ENCODE assay signal across 23 cellular contexts in the genomic region with DNA sequence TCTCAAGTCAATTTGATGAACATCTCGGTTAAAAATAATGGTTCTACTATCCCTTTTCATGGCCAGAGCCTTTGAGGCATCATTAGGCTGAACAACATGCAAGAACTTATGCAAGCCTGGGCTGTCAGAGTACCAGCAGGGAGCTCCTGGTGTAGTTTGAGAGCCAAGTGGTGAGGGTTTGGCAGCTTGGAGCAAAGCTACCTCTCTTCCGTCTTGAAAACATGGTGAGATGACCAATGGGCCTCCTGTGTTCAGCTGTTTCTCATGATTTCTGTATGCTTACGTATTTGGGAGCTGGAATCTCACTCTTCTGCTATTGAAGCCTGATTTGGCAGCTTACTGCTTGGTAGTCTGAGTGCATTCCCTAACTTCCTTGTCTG.
A peak's percentile ranks its signal among the peaks of the same experiment; 100 is the strongest.
DNase-seq lines count a peak whose midpoint lies in the region; ATAC-seq, FAIRE-seq and TF ChIP-seq lines count a peak whose summit lies in the region.
"Had no signal": no experiment of that assay in that cellular context is flagged by ENCODE, and none has a peak within 500 bp of the region (broad histone marks: within the 10 kb centered on the region; RNA-seq: fewer than 3 reads in every experiment).

No MANE protein-coding gene starts in this region.

- no peak for TF ChIP-seq CTCF in HepG2 (CRISPR knock-in tag; IDR thresholded peaks at IDR 0.05)
- TF ChIP-seq CTCF in right lobe of liver (IDR thresholded peaks at IDR 0.05): no peak
- no peak for TF ChIP-seq CTCF in CD8-positive, alpha-beta T cell (IDR thresholded peaks at IDR 0.05)
- no peak for TF ChIP-seq CTCF in CD4-positive, alpha-beta T cell (IDR thresholded peaks at IDR 0.05)

- H4K5ac ChIP-seq in mesendoderm (ENCODE audit: low read length): no peak overlapping the region

- no peaks in the 10 kb centered on the region for H3K36me3 Mint-ChIP-seq in CD8-positive, alpha-beta T cell
- no peaks in the 10 kb centered on the region for H3K36me3 Mint-ChIP-seq in CD4-positive, alpha-beta T cell (ENCODE audit: low read depth)

- H3K27me3 ChIP-seq in HepG2 (ENCODE audit: control insufficient read depth in 1 of 2, insufficient read depth in 2 of 2, low read length in 2 of 2) (no peaks in the 10 kb centered on the region), right lobe of liver (no peaks in the 10 kb centered on the region), mesendoderm (ENCODE audit: insufficient read depth, low read length, poor library complexity) (no peaks in the 10 kb centered on the region)
- no peaks in the 10 kb centered on the region for H3K27me3 ChIP-seq in CD8-positive, alpha-beta T cell (ENCODE audit: insufficient read depth, low read length)
- peaks cover 9% of the 10 kb centered on the region for H3K27me3 ChIP-seq in CD4-positive, alpha-beta T cell (ENCODE audit: control insufficient read depth, insufficient read depth, low read length)
- H3K27me3 ChIP-seq: sigmoid colon, tibial nerve had no signal

- H3K4me3 ChIP-seq in HepG2 (replicated peaks in 1 of 3; ENCODE audit: insufficient read depth in 1 of 3, low read depth in 2 of 3, low read length in 3 of 3): no peak overlapping the region
- no peak overlapping the region for H3K4me3 ChIP-seq in right lobe of liver
- no peak overlapping the region for H3K4me3 ChIP-seq in mesendoderm (ENCODE audit: low read length)
- no peak overlapping the region for H3K4me3 ChIP-seq in CD8-positive, alpha-beta T cell (ENCODE audit: low read depth, low read length)
- H3K4me3 ChIP-seq: sigmoid colon, tibial nerve had no signal

- H3K79me1 ChIP-seq in mesendoderm (ENCODE audit: low read length): no peaks in the 10 kb centered on the region

- DNase-seq in HepG2 (ENCODE audit: low spot score) (no peak), right lobe of liver (no peak), fibroblast of peridontal ligament (ENCODE audit: extremely low read depth) (peak; percentile 14), mesendoderm (peak; percentile 62), DMS 273 (lab: John Stamatoyannopoulos, UW; ENCODE audit: unreplicated experiment) (no peak), SHP77 (lab: John Stamatoyannopoulos, UW) (no peak)
- no peak for DNase-seq in CD8-positive, alpha-beta T cell
- no peak for DNase-seq in CD4-positive, alpha-beta T cell
- DNase-seq: activated CD4-positive, alpha-beta T cell treated with anti-CD3 and anti-CD28 coated beads, Interleukin-2, amount 10 ng/mL, durations not matched to agents 24 days and 14 days; activated gamma-delta T cell treated with Interleukin-2 at 50 U/mL for 16 hours; Calu3; NCI-H146; NCI-H2171 treated with DMSO at 0.1 percent for 48 hours; NCI-H69; occipital lobe; sigmoid colon; T-helper 1 cell had no signal

- no peaks in the 10 kb centered on the region for H3K36me3 ChIP-seq in HepG2 (replicated peaks in 1 of 2; ENCODE audit: control insufficient read depth in 1 of 2, insufficient read depth in 2 of 2, low read length in 2 of 2)
- no peaks in the 10 kb centered on the region for H3K36me3 ChIP-seq in right lobe of liver
- no peaks in the 10 kb centered on the region for H3K36me3 ChIP-seq in mesendoderm (ENCODE audit: control insufficient read depth, insufficient read depth, low read length)
- H3K36me3 ChIP-seq in CD8-positive, alpha-beta T cell (ENCODE audit: insufficient read depth, low read length): no peaks in the 10 kb centered on the region
- H3K36me3 ChIP-seq: sigmoid colon, tibial nerve had no signal

- H3K4ac ChIP-seq in mesendoderm (ENCODE audit: low read depth, low read length): no peak overlapping the region

- in situ Hi-C loops in HepG2 (cut with HindIII; ENCODE audit: extremely low pct_ligation_motif_present, low pct_unique_long_range_greater_than_20kb): no loop called here

- H2AK5ac ChIP-seq in mesendoderm (ENCODE audit: low read length): no peak overlapping the region

- no TSS peak for BruUV-seq in HepG2 (replicated peaks; lab: Mats Ljungman, UMichigan)

- H2BK5ac ChIP-seq in mesendoderm (ENCODE audit: low read length): no peak overlapping the region

- no peak for FAIRE-seq in HepG2 (lab: Jason Lieb, UNC)
- FAIRE-seq: endometrium, frontal cortex, HTR-8/SVneo had no signal

- H3K9ac ChIP-seq in HepG2 (ENCODE audit: insufficient read depth, low read depth, low read length) (no peak overlapping the region), mesendoderm (ENCODE audit: low read length) (no peak overlapping the region)

- TF ChIP-seq POLR2A in HepG2 (IDR thresholded peaks at IDR 0.05; ENCODE audit: insufficient read depth in 1 of 2, low read depth in 2 of 2, low read length in 2 of 2) (no peak), right lobe of liver (IDR thresholded peaks at IDR 0.05) (no peak)

- TF ChIP-seq EP300 in HepG2 (IDR thresholded peaks at IDR 0.05; ENCODE audit: low read depth in 2 of 2, low read length in 2 of 2): no peak
- no peak for TF ChIP-seq EP300 in HepG2 (CRISPR knock-in tag; IDR thresholded peaks at IDR 0.05; ENCODE audit: borderline replicate concordance)

- POLR2A ChIA-PET in HepG2 (lab: Yijun Ruan, JAX): interaction anchor here (1.2 to 3.3 kb wide), 2 partner anchors 11 to 39 kb away, joined by 7 to 32 read pairs; no protein-coding TSS in a partner anchor
- POLR2A ChIA-PET in CD8-positive, alpha-beta T cell (lab: Charles Lee): interaction anchor here (0.8 kb wide), 1 partner anchor 8 kb away, joined by 5 read pairs; no protein-coding TSS in a partner anchor
- POLR2A ChIA-PET in CD4-positive, alpha-beta T cell (lab: Charles Lee): no interaction called here

- CTCF ChIA-PET in HepG2 (lab: Yijun Ruan, JAX; ENCODE audit: low intra/inter-chr PET ratio, low total read pairs): no interaction called here
- CTCF ChIA-PET in CD8-positive, alpha-beta T cell (lab: Charles Lee): no interaction called here
- CTCF ChIA-PET in CD4-positive, alpha-beta T cell (lab: Charles Lee): no interaction called here

- no peak overlapping the region for H2BK15ac ChIP-seq in mesendoderm (replicated peaks; ENCODE audit: low read depth)

- intact Hi-C loops in HepG2 (cut with micrococcal nuclease; ENCODE audit: unreplicated experiment) (no loop called here), right lobe of liver (cut with DNase I) (no loop called here)
- intact Hi-C loops in CD8-positive, alpha-beta T cell (cut with DNase I, micrococcal nuclease): no loop called here
- intact Hi-C loops in CD4-positive, alpha-beta T cell (cut with DNase I, micrococcal nuclease): no loop called here

- no peaks in the 10 kb centered on the region for H4K20me1 ChIP-seq in HepG2 (ENCODE audit: insufficient read depth, low read length)

- no peak overlapping the region for H3K27ac Mint-ChIP-seq in CD8-positive, alpha-beta T cell
- H3K27ac Mint-ChIP-seq in CD4-positive, alpha-beta T cell: no peak overlapping the region
- H3K27ac Mint-ChIP-seq: activated CD4-positive, alpha-beta T cell treated with anti-CD3 and anti-CD28 coated beads, Interleukin-2, amount 10 ng/mL, durations not matched to agents 24 days and 14 days; stimulated activated naive CD8-positive, alpha-beta T cell treated with anti-CD3 and anti-CD28 coated beads, Interleukin-15, Interleukin-2, amounts not matched to agents 100 ng/mL and 50 ng/mL, for 24 hours had no signal

- peak overlapping the region; percentile 31 for H2AFZ ChIP-seq in HepG2 (ENCODE audit: low read length)

- TF ChIP-seq RAD21 in HepG2 (CRISPR knock-in tag; IDR thresholded peaks at IDR 0.05): no peak

- H2BK120ac ChIP-seq in mesendoderm (ENCODE audit: low read depth, low read length): no peak overlapping the region

- H3K4me1 Mint-ChIP-seq in CD8-positive, alpha-beta T cell (ENCODE audit: low read depth): no peaks in the 10 kb centered on the region
- no peaks in the 10 kb centered on the region for H3K4me1 Mint-ChIP-seq in CD4-positive, alpha-beta T cell (ENCODE audit: low read depth)
- H3K4me1 Mint-ChIP-seq: activated CD4-positive, alpha-beta T cell treated with anti-CD3 and anti-CD28 coated beads, Interleukin-2, amount 10 ng/mL, durations not matched to agents 24 days and 14 days had no signal

- peaks cover 1% of the 10 kb centered on the region for H3K9me3 Mint-ChIP-seq in CD8-positive, alpha-beta T cell
- peaks cover 3% of the 10 kb centered on the region for H3K9me3 Mint-ChIP-seq in CD4-positive, alpha-beta T cell

- WGBS in HepG2 (ENCODE audit: low lambda C conversion rate): 99% methylated on average over 3 of the region's 3 CpGs
- WGBS in right lobe of liver (ENCODE audit: insufficient coverage, low coverage, low lambda C conversion rate, missing lambda C conversion rate): 65% methylated on average over 2 of the region's 3 CpGs
- WGBS in mesendoderm (ENCODE audit: extremely low coverage, insufficient coverage, low lambda C conversion rate): no CpG with 5 or more reads among the region's 3 CpGs

- H3K4me1 ChIP-seq in HepG2 (ENCODE audit: insufficient read depth, low read length) (peaks cover 68% of the 10 kb centered on the region), right lobe of liver (peaks cover 0 to 21% (median 5%) of the 10 kb centered on the region in 4 donors), mesendoderm (ENCODE audit: control insufficient read depth, low read depth, low read length) (peaks cover 8% of the 10 kb centered on the region)
- H3K4me1 ChIP-seq in CD8-positive, alpha-beta T cell (ENCODE audit: insufficient read depth, low read length): no peaks in the 10 kb centered on the region
- H3K4me1 ChIP-seq: sigmoid colon, tibial nerve had no signal

- no peak overlapping the region for H3K23ac ChIP-seq in mesendoderm (ENCODE audit: low read length)

- H3K27ac ChIP-seq in HepG2 (ENCODE audit: extremely low read length, insufficient read depth, low read length) (peak overlapping the region; percentile 90), right lobe of liver (no peak overlapping the region), mesendoderm (ENCODE audit: low read depth, low read length) (no peak overlapping the region)
- H3K27ac ChIP-seq in CD8-positive, alpha-beta T cell (ENCODE audit: low read depth, low read length): no peak overlapping the region
- no peak overlapping the region for H3K27ac ChIP-seq in CD4-positive, alpha-beta T cell (ENCODE audit: low read depth, low read length)
- H3K27ac ChIP-seq: tibial nerve had no signal

- peaks cover 10% of the 10 kb centered on the region for H3K27me3 Mint-ChIP-seq in CD8-positive, alpha-beta T cell (ENCODE audit: low read depth)
- H3K27me3 Mint-ChIP-seq in CD4-positive, alpha-beta T cell: peaks cover 14% of the 10 kb centered on the region
- H3K27me3 Mint-ChIP-seq: activated CD4-positive, alpha-beta T cell treated with anti-CD3 and anti-CD28 coated beads, Interleukin-2, amount 10 ng/mL, durations not matched to agents 24 days and 14 days; stimulated activated naive CD8-positive, alpha-beta T cell treated with anti-CD3 and anti-CD28 coated beads, Interleukin-15, Interleukin-2, amounts not matched to agents 100 ng/mL and 50 ng/mL, for 24 hours had no signal

- H3K9me3 ChIP-seq in HepG2 (ENCODE audit: low read length) (peaks cover 7% of the 10 kb centered on the region; the same call in 1 of the 2 replicates), right lobe of liver (no peaks in the 10 kb centered on the region)
- H3K9me3 ChIP-seq in CD8-positive, alpha-beta T cell (ENCODE audit: low read length): no peaks in the 10 kb centered on the region
- no peaks in the 10 kb centered on the region for H3K9me3 ChIP-seq in CD4-positive, alpha-beta T cell (ENCODE audit: control insufficient read depth, low read length)
- H3K9me3 ChIP-seq: sigmoid colon had no signal

- H4K8ac ChIP-seq in mesendoderm (ENCODE audit: low read depth, low read length): no peak overlapping the region

- no peak overlapping the region for H3K56ac ChIP-seq in mesendoderm (ENCODE audit: low read length)

- H3K79me2 ChIP-seq in HepG2 (ENCODE audit: insufficient read depth, low read length): no peaks in the 10 kb centered on the region
- H3K79me2 ChIP-seq in mesendoderm (ENCODE audit: control insufficient read depth, insufficient read depth, low read length): no peaks in the 10 kb centered on the region

- H3K4me2 ChIP-seq in HepG2 (ENCODE audit: low read depth, low read length) (no peak overlapping the region), mesendoderm (ENCODE audit: low read length) (no peak overlapping the region)

- H3K18ac ChIP-seq in mesendoderm (ENCODE audit: low read length): no peak overlapping the region

- no peak overlapping the region for H3K4me3 Mint-ChIP-seq in CD8-positive, alpha-beta T cell
- H3K4me3 Mint-ChIP-seq in CD4-positive, alpha-beta T cell: no peak overlapping the region
- H3K4me3 Mint-ChIP-seq: activated CD4-positive, alpha-beta T cell treated with anti-CD3 and anti-CD28 coated beads, Interleukin-2, amount 10 ng/mL, durations not matched to agents 24 days and 14 days; stimulated activated naive CD8-positive, alpha-beta T cell treated with anti-CD3 and anti-CD28 coated beads, Interleukin-15, Interleukin-2, amounts not matched to agents 100 ng/mL and 50 ng/mL, for 24 hours had no signal

- ATAC-seq in HepG2: no peak
- no peak for ATAC-seq in right lobe of liver
- no peak for ATAC-seq in CD8-positive, alpha-beta T cell
- no peak for ATAC-seq in CD4-positive, alpha-beta T cell (ENCODE audit: poor library complexity)
- ATAC-seq: left lobe of liver had no signal

Comparison
In these comparisons a context has a peak if more than half of its experiments do, and no peak if none do; other contexts are left out.
1. DNase-seq: peak in fibroblast of peridontal ligament (single experiment) and mesendoderm (single experiment); none in HepG2 (single experiment), right lobe of liver (0 of 3), CD8-positive, alpha-beta T cell (0 of 7), CD4-positive, alpha-beta T cell (0 of 10), DMS 273 (single experiment) and SHP77 (0 of 2).